ENCODE assay signal across 19 cellular contexts in the genomic region with DNA sequence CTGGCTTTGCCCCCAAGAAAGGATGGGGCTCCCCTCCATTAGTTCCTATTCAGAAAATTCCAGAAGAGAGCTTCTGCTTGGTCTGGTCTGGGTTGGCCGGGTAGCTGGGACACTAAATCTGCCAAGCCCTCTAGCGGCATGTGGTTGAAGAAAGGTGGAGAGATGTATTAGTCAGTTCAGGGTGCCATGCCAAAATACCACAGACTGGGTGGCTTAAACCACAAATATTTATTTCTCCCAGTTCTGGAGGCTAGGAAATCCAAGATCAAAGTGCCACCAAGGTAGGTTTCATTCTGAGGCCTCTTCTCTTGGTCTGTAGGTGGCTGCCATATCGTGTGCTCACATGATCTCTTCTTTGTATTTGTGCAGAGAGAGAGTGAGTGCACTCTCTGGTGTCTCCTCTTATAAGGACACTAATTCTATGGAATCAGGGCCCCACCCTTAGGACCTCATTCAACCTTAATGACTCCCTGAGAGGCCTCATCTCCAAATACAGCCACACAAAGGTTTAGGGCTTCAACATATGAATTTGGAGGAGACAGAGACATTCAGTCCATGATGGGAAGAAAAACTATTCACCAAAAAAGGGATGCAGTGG. TPM values are rescaled to one million over a fixed set of nuclear protein-coding genes. Genes with fewer than 3 reads are reported as not detected.
DNase-seq lines count a peak whose midpoint lies in the region; ATAC-seq and TF ChIP-seq lines count a peak whose summit lies in the region.
"Had no signal": no experiment of that assay in that cellular context is flagged by ENCODE, and none has a peak within 500 bp of the region (broad histone marks: within the 10 kb centered on the region; RNA-seq: fewer than 3 reads in every experiment).

No MANE protein-coding gene starts in this region.

- H3K36me3 Mint-ChIP-seq in HFFc6 (ENCODE audit: low read depth): no peaks in the 10 kb centered on the region
- H3K36me3 Mint-ChIP-seq: brain had no signal

- H3K9me3 ChIP-seq in SJSA1 (replicated peaks): no peaks in the 10 kb centered on the region
- no peaks in the 10 kb centered on the region for H3K9me3 ChIP-seq in tibial nerve
- H3K9me3 ChIP-seq: gastrocnemius medialis had no signal

- DNase-seq in AG08396 (ENCODE audit: low spot score): peak; percentile 40
- peak; percentile 53 for DNase-seq in HFFc6
- peak; percentile 57 to 59 for DNase-seq in SJSA1 (ENCODE audit: low read depth in 1 of 2, low spot score in 2 of 2)
- peak; percentile 38 for DNase-seq in fibroblast of the aortic adventitia (ENCODE audit: low read depth)
- DNase-seq in tibial nerve (ENCODE audit: low spot score in 2 of 2): no peak
- no peak for DNase-seq in NCI-H2107 treated with DMSO at 0.1 percent for 48 hours (lab: John Stamatoyannopoulos, UW; ENCODE audit: unreplicated experiment)
- no peak for DNase-seq in NOMO-1 treated with DMSO at 0.1 percent for 48 hours (lab: John Stamatoyannopoulos, UW; ENCODE audit: unreplicated experiment)
- DNase-seq: activated CD8-positive, alpha-beta T cell treated with anti-CD3 and anti-CD28 coated beads for 36 hours; activated effector memory CD4-positive, alpha-beta T cell treated with Interleukin-2 at 50 U/mL for 16 hours; effector CD8-positive, alpha-beta T cell; gastrocnemius medialis; NCI-H187 treated with DMSO at 0.1 percent for 48 hours; NCI-H69; occipital lobe; SIG-M5; stimulated activated naive CD4-positive, alpha-beta T cell had no signal

- H3K4me1 ChIP-seq in SJSA1 (replicated peaks) (peaks cover 8% of the 10 kb centered on the region), tibial nerve (peaks cover 0 to 6% (median 0%) of the 10 kb centered on the region in 4 donors)

- 89 to 97% methylated on average over 3 of the region's 3 CpGs for WGBS in tibial nerve, 2 donors

- H3K4me1 Mint-ChIP-seq in HFFc6 (ENCODE audit: low read depth): peaks cover 19% of the 10 kb centered on the region

- H3K4me3 ChIP-seq in SJSA1 (no peak overlapping the region), fibroblast of the aortic adventitia (ENCODE audit: low read depth, low read length) (no peak overlapping the region), tibial nerve (no peak overlapping the region)
- H3K4me3 ChIP-seq: gastrocnemius medialis, skin epidermis had no signal

- TF ChIP-seq CTCF in HFFc6 (IDR thresholded peaks at IDR 0.05) (peak; percentile 61), fibroblast of the aortic adventitia (IDR thresholded peaks at IDR 0.05; ENCODE audit: insufficient read depth, low read length) (no peak), tibial nerve (IDR thresholded peaks at IDR 0.05) (no peak)

- no peak for ATAC-seq in GM18867 (IDR thresholded peaks at IDR 0.05; ENCODE audit: unreplicated experiment)
- ATAC-seq: activated CD8-positive, alpha-beta T cell treated with anti-CD3 and anti-CD28 coated beads for 36 hours; gastrocnemius medialis had no signal

- H3K27ac ChIP-seq in SJSA1: no peak overlapping the region
- no peak overlapping the region for H3K27ac ChIP-seq in tibial nerve
- H3K27ac ChIP-seq: gastrocnemius medialis had no signal

- no peak for TF ChIP-seq EP300 in tibial nerve (IDR thresholded peaks at IDR 0.05)

- no peak overlapping the region for H3K27ac Mint-ChIP-seq in HFFc6
- H3K27ac Mint-ChIP-seq: activated CD8-positive, alpha-beta T cell treated with anti-CD3 and anti-CD28 coated beads for 36 hours; brain had no signal

- no peak for TF ChIP-seq POLR2A in tibial nerve (IDR thresholded peaks at IDR 0.05)

- H3K27me3 ChIP-seq in SJSA1 (replicated peaks) (no peaks in the 10 kb centered on the region), tibial nerve (no peaks in the 10 kb centered on the region)

- peaks cover 45% of the 10 kb centered on the region for H3K27me3 Mint-ChIP-seq in HFFc6 (ENCODE audit: insufficient read depth)
- H3K27me3 Mint-ChIP-seq: brain had no signal

- H3K36me3 ChIP-seq in SJSA1: no peaks in the 10 kb centered on the region
- no peaks in the 10 kb centered on the region for H3K36me3 ChIP-seq in tibial nerve
- H3K36me3 ChIP-seq: gastrocnemius medialis had no signal

- no peaks in the 10 kb centered on the region for H3K9me3 Mint-ChIP-seq in HFFc6
- H3K9me3 Mint-ChIP-seq: activated CD8-positive, alpha-beta T cell treated with anti-CD3 and anti-CD28 coated beads for 36 hours had no signal

- H3K4me3 Mint-ChIP-seq in HFFc6: no peak overlapping the region
- H3K4me3 Mint-ChIP-seq: activated CD8-positive, alpha-beta T cell treated with anti-CD3 and anti-CD28 coated beads for 36 hours; brain had no signal

RNA-seq across cellular contexts. Expression of gene MTPAP, which starts 38.7 kb away (rescaled TPM):
- total RNA-seq in HFFc6 (2021; fragmentation: NEBNext Ultra II Directional; extraction: Animal tissue kit (Norgen Biotek cat#: 25700)): 10 to 100 TPM; 20.3 to 22.9 (median 21.9) TPM
- 9.5 and 11.9 TPM in 2 replicates for total RNA-seq in SJSA1 (2014; rRNA removed; shearing (Covaris generic))
- total RNA-seq in fibroblast of the aortic adventitia (ENCODE audit: low replicate concordance) (6.4 and 15.6 TPM in 2 replicates), tibial nerve (10 to 100 TPM; 10.2 to 14.4 (median 11.7) TPM)

RNA-seq across cellular contexts. Expression of gene MAP3K8, which starts 46.2 kb away (rescaled TPM):
- total RNA-seq in HFFc6 (2021; fragmentation: NEBNext Ultra II Directional; extraction: Animal tissue kit (Norgen Biotek cat#: 25700)): 1 to 10 TPM; 1.3 to 4.2 (median 1.8) TPM
- total RNA-seq in SJSA1 (2014; rRNA removed; shearing (Covaris generic)): 3.9 and 4.2 TPM in 2 replicates
- total RNA-seq in fibroblast of the aortic adventitia (ENCODE audit: low replicate concordance) (12.8 and 22.9 TPM in 2 replicates), tibial nerve (10 to 100 TPM; 44.7 to 74.1 (median 56.2) TPM)

Comparison
In these comparisons a context has a peak if more than half of its experiments do, and no peak if none do; other contexts are left out.
1. DNase-seq: peak in AG08396 (single experiment), HFFc6 (single experiment), SJSA1 (2 of 2) and fibroblast of the aortic adventitia (single experiment); none in tibial nerve (0 of 2), NCI-H2107 treated with DMSO at 0.1 percent for 48 hours (single experiment) and NOMO-1 treated with DMSO at 0.1 percent for 48 hours (single experiment).